26 cellular contexts compared by ENCODE assay signal in genomic region chr3:66172394-66172793, GRCh38. TPM values are rescaled to one million over a fixed set of nuclear protein-coding genes. Genes with fewer than 3 reads are reported as not detected.
DNase-seq lines count a peak whose midpoint lies in the region; ATAC-seq, FAIRE-seq and TF ChIP-seq lines count a peak whose summit lies in the region.
"Had no signal": no experiment of that assay in that cellular context is flagged by ENCODE, and none has a peak within 500 bp of the region (broad histone marks: within the 10 kb centered on the region; RNA-seq: fewer than 3 reads in every experiment).

No MANE protein-coding gene starts in this region.

- DNase-seq in WTC11 (ENCODE audit: low spot score) (no peak), left colon (no peak), small intestine (peak; percentile 85), SW 1271 (lab: John Stamatoyannopoulos, UW) (no peak), NCI-H69 (lab: John Stamatoyannopoulos, UW) (no peak)
- DNase-seq: 8988T; ACHN; BE2C; C1 segment of cervical spinal cord; CD4-positive, alpha-beta memory T cell; CD4-positive, CD25-positive, alpha-beta regulatory T cell; CD8-positive, alpha-beta memory T cell; COR-L47; DMS 273 treated with DMSO at 0.1 percent for 48 hours; DMS153; DMS53; DMS79; DND-41; EL; GDM1 had no signal

- FAIRE-seq in small intestine (lab: Jason Lieb, UNC) = no peak
- FAIRE-seq: A204.1, GM12878, GM12892, GM18507 had no signal

- H3K9me3 Mint-ChIP-seq in WTC11 = no peaks in the 10 kb centered on the region
- H3K9me3 Mint-ChIP-seq: CD8-positive, alpha-beta memory T cell had no signal

- H3K36me3 Mint-ChIP-seq in WTC11 = no peaks in the 10 kb centered on the region
- H3K36me3 Mint-ChIP-seq: CD14-positive monocyte; CD4-positive, alpha-beta memory T cell; CD4-positive, CD25-positive, alpha-beta regulatory T cell; CD8-positive, alpha-beta memory T cell had no signal

- H3K9me3 ChIP-seq in small intestine (ENCODE audit: control insufficient read depth, low read depth) = no peaks in the 10 kb centered on the region
- H3K9me3 ChIP-seq: BE2C, BLaER1 had no signal

- intact Hi-C loops in left colon (cut with DNase I, micrococcal nuclease) = no loop called here

- H3K27me3 ChIP-seq in small intestine (ENCODE audit: control insufficient read depth in 2 of 2, insufficient read depth in 2 of 2, low read length in 2 of 2) = no peaks in the 10 kb centered on the region
- H3K27me3 ChIP-seq: BE2C, BLaER1 had no signal

- H3K36me3 ChIP-seq in small intestine (ENCODE audit: control insufficient read depth in 2 of 2, insufficient read depth in 2 of 2, low read length in 2 of 2) = no peaks in the 10 kb centered on the region
- H3K36me3 ChIP-seq: BE2C, BLaER1 had no signal

- POLR2A ChIA-PET in WTC11 (lab: Charles Lee) = no interaction called here

- peak overlapping the region; percentile 37; the same call in 1 of the 2 replicates for H3K27ac Mint-ChIP-seq in WTC11
- H3K27ac Mint-ChIP-seq: CD4-positive, alpha-beta memory T cell; CD4-positive, CD25-positive, alpha-beta regulatory T cell; CD8-positive, alpha-beta memory T cell had no signal

- H3K4me3 Mint-ChIP-seq in WTC11 = no peak overlapping the region
- H3K4me3 Mint-ChIP-seq: CD14-positive monocyte; CD4-positive, alpha-beta memory T cell; CD4-positive, CD25-positive, alpha-beta regulatory T cell; CD8-positive, alpha-beta memory T cell had no signal

- H3K27ac ChIP-seq in small intestine (ENCODE audit: low read depth in 1 of 2, low read length in 1 of 2) = no peak overlapping the region
- H3K27ac ChIP-seq: BLaER1 had no signal

- no peaks in the 10 kb centered on the region for H3K4me1 ChIP-seq in small intestine (ENCODE audit: control insufficient read depth in 2 of 2, insufficient read depth in 1 of 2, low read depth in 1 of 2, low read length in 1 of 2)
- H3K4me1 ChIP-seq: BE2C, BLaER1 had no signal

- CTCF ChIA-PET in WTC11 (lab: Charles Lee) = interaction anchor here (1.2 kb wide), 1 partner anchor 63 kb away, joined by 4 read pairs; no protein-coding TSS in a partner anchor

- WGBS in small intestine, 3 donors = 28 to 56% (median 41%) methylated on average over 1 of the region's 1 CpG

- H3K27me3 Mint-ChIP-seq in WTC11 (ENCODE audit: low read depth) = no peaks in the 10 kb centered on the region

- no peak for TF ChIP-seq CTCF in WTC11 (IDR thresholded peaks at IDR 0.05)

- no peaks in the 10 kb centered on the region for H3K4me1 Mint-ChIP-seq in WTC11
- H3K4me1 Mint-ChIP-seq: CD14-positive monocyte; CD4-positive, alpha-beta memory T cell; CD4-positive, CD25-positive, alpha-beta regulatory T cell; CD8-positive, alpha-beta memory T cell had no signal

- no peak for ATAC-seq in WTC11
- ATAC-seq in left colon = peak; percentile 77
- ATAC-seq: GM12878 had no signal

- H3K4me3 ChIP-seq in small intestine (ENCODE audit: low read depth in 1 of 2, low read length in 2 of 2) = no peak overlapping the region
- H3K4me3 ChIP-seq: BLaER1, GM12878 had no signal

TF ChIP-seq in WTC11, 78 proteins besides CTCF, POLR2A, EP300 and RAD21:
- TF ChIP-seq CREM (CRISPR knock-in tag; IDR thresholded peaks at IDR 0.05) (no peak), ZNF532 (CRISPR knock-in tag; IDR thresholded peaks at IDR 0.05; ENCODE audit: borderline replicate concordance) (no peak), TEAD1 (CRISPR knock-in tag; IDR thresholded peaks at IDR 0.05) (no peak), AFF4 (CRISPR knock-in tag; IDR thresholded peaks at IDR 0.05; ENCODE audit: borderline replicate concordance) (no peak), USF2 (CRISPR knock-in tag; IDR thresholded peaks at IDR 0.05) (no peak), ZNF263 (CRISPR knock-in tag; IDR thresholded peaks at IDR 0.05; ENCODE audit: low read depth) (no peak), ZNF671 (CRISPR knock-in tag; IDR thresholded peaks at IDR 0.05) (no peak), ATF1 (CRISPR knock-in tag; IDR thresholded peaks at IDR 0.05) (no peak), E2F4 (CRISPR knock-in tag; IDR thresholded peaks at IDR 0.05; ENCODE audit: borderline replicate concordance, low read depth) (no peak), RORB (CRISPR knock-in tag; IDR thresholded peaks at IDR 0.05) (no peak), FOXK1 (CRISPR knock-in tag; IDR thresholded peaks at IDR 0.05) (no peak)

RNA-seq across cellular contexts. Expression of gene SLC25A26, which starts 48.4 kb away (rescaled TPM):
- total RNA-seq in WTC11 (2021) (29.1 to 31.0 TPM (median 30.2 TPM) in 3 replicates), left colon (10 to 100 TPM; 17.2 to 18.9 TPM)
- 10 to 100 TPM; 10.3 to 18.8 (median 17.6) TPM for polyA plus RNA-seq in small intestine
